Comparison of ENCODE assay signal across 1 cellular context in the genomic region with DNA sequence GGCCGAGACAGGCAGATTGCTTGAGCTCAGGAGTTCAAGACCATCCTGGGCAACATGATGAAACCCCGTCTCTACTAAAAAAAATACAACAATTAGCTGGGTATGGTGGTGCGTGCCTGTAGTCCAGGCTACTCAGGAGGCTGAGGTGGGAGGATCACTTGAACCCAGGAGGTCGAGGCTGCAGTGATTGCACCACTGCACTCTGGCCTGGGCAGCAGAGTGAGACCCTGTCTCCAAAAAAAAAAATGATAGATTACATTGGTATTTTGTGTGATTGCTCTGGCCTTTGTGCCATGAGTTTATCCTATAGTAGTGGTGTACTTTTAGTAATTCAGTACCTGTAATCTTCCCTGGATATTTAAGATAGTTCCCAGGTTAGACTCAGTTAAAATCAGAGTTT.
TF ChIP-seq lines count a peak whose summit lies in the region.

No MANE protein-coding gene starts in this region.

TF ChIP-seq in HepG2, 621 proteins besides CTCF, POLR2A, EP300 and RAD21:
- TF ChIP-seq ZNF770 (CRISPR knock-in tag; IDR thresholded peaks at IDR 0.05) (peak; percentile 83), ZNF121 (CRISPR knock-in tag; IDR thresholded peaks at IDR 0.05) (peak; percentile 75)
